In the genomic region with DNA sequence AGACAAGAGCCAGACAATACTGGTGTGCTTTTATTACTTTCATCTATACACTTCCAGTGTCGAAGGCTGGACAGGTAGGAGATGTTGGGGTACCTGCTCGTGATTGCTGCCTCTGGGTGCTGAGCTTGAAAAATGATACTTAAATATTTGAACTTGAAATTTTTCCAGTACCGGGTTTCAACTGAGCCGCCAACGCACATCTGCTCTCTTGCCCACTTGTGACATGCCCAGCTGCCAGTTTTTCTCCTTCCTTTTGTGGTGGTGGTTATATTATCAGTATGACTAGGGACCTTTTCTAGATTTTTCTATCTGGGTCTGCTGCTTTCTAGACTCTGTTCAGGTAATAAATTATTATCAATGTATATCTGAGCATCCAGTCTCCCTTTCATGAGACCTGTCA, we compare ENCODE assay signal across 9 cellular contexts. TPM values are rescaled to one million over a fixed set of nuclear protein-coding genes. Genes with fewer than 3 reads are reported as not detected.
DNase-seq lines count a peak whose midpoint lies in the region; ATAC-seq and TF ChIP-seq lines count a peak whose summit lies in the region.
"Had no signal": no experiment of that assay in that cellular context is flagged by ENCODE, and none has a peak within 500 bp of the region (broad histone marks: within the 10 kb centered on the region; RNA-seq: fewer than 3 reads in every experiment).

No MANE protein-coding gene starts in this region.

- H3K4me3 ChIP-seq in right cardiac atrium (ENCODE audit: low read length): peak overlapping the region; percentile 35
- peak overlapping the region; percentile 4 to 22 for H3K4me3 ChIP-seq in vagina

- H3K27ac Mint-ChIP-seq in memory B cell: peak overlapping the region; percentile 91

- no peak for TF ChIP-seq CTCF in vagina (IDR thresholded peaks at IDR 0.05)

- no peaks in the 10 kb centered on the region for H3K27me3 Mint-ChIP-seq in memory B cell

- no peaks in the 10 kb centered on the region for H3K9me3 ChIP-seq in right cardiac atrium (ENCODE audit: control insufficient read depth, low read length)
- H3K9me3 ChIP-seq in vagina: no peaks in the 10 kb centered on the region

- H3K36me3 Mint-ChIP-seq in memory B cell: peaks cover 10% of the 10 kb centered on the region

- H3K9me3 Mint-ChIP-seq in memory B cell: no peaks in the 10 kb centered on the region

- peak overlapping the region; percentile 73 for H3K4me3 Mint-ChIP-seq in memory B cell

- H3K27ac ChIP-seq in right cardiac atrium (ENCODE audit: low read length) (no peak overlapping the region), vagina (peak overlapping the region; percentile 1)

- TF ChIP-seq POLR2A in vagina (IDR thresholded peaks at IDR 0.05): no peak

- peaks cover 19% of the 10 kb centered on the region for H3K4me1 Mint-ChIP-seq in memory B cell

- 7% methylated on average over 5 of the region's 5 CpGs for WGBS in right cardiac atrium

- no peaks in the 10 kb centered on the region for H3K36me3 ChIP-seq in vagina

- no peak for DNase-seq in right cardiac atrium
- no peak for DNase-seq in Right ventricle myocardium superior
- peak; percentile 44 for DNase-seq in activated naive CD4-positive, alpha-beta T cell treated with anti-CD3 and anti-CD28 coated beads, Interleukin-2, amount 50 U/mL, for 16 hours
- no peak for DNase-seq in memory B cell (ENCODE audit: low spot score in 2 of 2)
- DNase-seq in vagina (ENCODE audit: extremely low spot score in 2 of 2): no peak
- DNase-seq in left lobe of liver (ENCODE audit: low spot score): no peak
- DNase-seq in dedifferentiated amniotic fluid mesenchymal stem cell (ENCODE audit: extremely low spot score): no peak
- DNase-seq in ecto neural progenitor cell (ENCODE audit: low spot score): no peak
- DNase-seq: NCI-H187 had no signal

- H3K4me1 ChIP-seq in right cardiac atrium (ENCODE audit: control insufficient read depth, insufficient read depth, low read length): peaks cover 2% of the 10 kb centered on the region
- peaks cover 34% of the 10 kb centered on the region for H3K4me1 ChIP-seq in vagina

- H3K27me3 ChIP-seq in right cardiac atrium (ENCODE audit: control insufficient read depth, insufficient read depth) (no peaks in the 10 kb centered on the region), vagina (no peaks in the 10 kb centered on the region)

- ATAC-seq in right cardiac atrium (no peak), Right ventricle myocardium superior (ENCODE audit: poor library complexity) (no peak), memory B cell (ENCODE audit: low read depth) (no peak), left lobe of liver (no peak)

- intact Hi-C loops in right cardiac atrium (cut with DNase I): no loop called here
- intact Hi-C loops in Right ventricle myocardium superior (cut with DNase I): no loop called here
- intact Hi-C loops in vagina (cut with DNase I): no loop called here

RNA-seq across cellular contexts. Expression of a gene that starts 3.4 kb away (rescaled TPM):
- total RNA-seq in right cardiac atrium (10 to 100 TPM; 67.8 to 94.4 (median 81.4) TPM), Right ventricle myocardium superior (72.7 TPM), vagina (173 TPM), left lobe of liver (39.5 TPM)
- 30.3 TPM for polyA plus RNA-seq in right cardiac atrium

RNA-seq across cellular contexts. Expression of a gene that starts 42.0 kb away (rescaled TPM):
- total RNA-seq in right cardiac atrium: 1 to 10 TPM; 1.4 to 2.0 (median 1.7) TPM
- 0.81 TPM for polyA plus RNA-seq in right cardiac atrium
- total RNA-seq in Right ventricle myocardium superior: 2.2 TPM
- total RNA-seq in vagina: 9.1 TPM
- total RNA-seq in left lobe of liver: 0.83 TPM
